In genomic region chr6:123529843-123530242, GRCh38 we compare ENCODE assay signal across 15 cellular contexts.
DNase-seq lines count a peak whose midpoint lies in the region; ATAC-seq and TF ChIP-seq lines count a peak whose summit lies in the region.
"Had no signal": no experiment of that assay in that cellular context is flagged by ENCODE, and none has a peak within 500 bp of the region (broad histone marks: within the 10 kb centered on the region; RNA-seq: fewer than 3 reads in every experiment).

No MANE protein-coding gene starts in this region.

- no peak overlapping the region for H4K8ac ChIP-seq in H9 (replicated peaks; ENCODE audit: insufficient read length, low read depth, low read length)

- no peak overlapping the region for H3K4me2 ChIP-seq in GM23338
- H3K4me2 ChIP-seq in H9 (ENCODE audit: insufficient read depth, insufficient read length, low read length) = no peak overlapping the region

- H3K36me3 Mint-ChIP-seq in GM23338 (ENCODE audit: low read depth) = no peaks in the 10 kb centered on the region; the same call in 2 of the 3 replicates
- H3K36me3 Mint-ChIP-seq in H9 (ENCODE audit: insufficient read depth in 1 of 3, low read depth in 3 of 3) = no peaks in the 10 kb centered on the region
- H3K36me3 Mint-ChIP-seq in naive thymus-derived CD8-positive, alpha-beta T cell = no peaks in the 10 kb centered on the region
- H3K36me3 Mint-ChIP-seq: CD4-positive, CD25-positive, alpha-beta regulatory T cell; memory B cell; T-cell had no signal

- no peak overlapping the region for H3K18ac ChIP-seq in H9 (ENCODE audit: insufficient read length, low read depth, low read length)

- H3K4me1 ChIP-seq in GM23338 (ENCODE audit: insufficient read depth) (no peaks in the 10 kb centered on the region), H9 (ENCODE audit: insufficient read depth, low read length) (no peaks in the 10 kb centered on the region)
- H3K4me1 ChIP-seq: esophagus muscularis mucosa had no signal

- H3K27ac Mint-ChIP-seq in GM23338 (peak overlapping the region; percentile 88), H9 (0 out of 7 replicates have a peak overlapping the region, but pooled peaks of 1 of the 3 experiments have one; percentile 73)
- H3K27ac Mint-ChIP-seq in naive thymus-derived CD8-positive, alpha-beta T cell = no peak overlapping the region
- H3K27ac Mint-ChIP-seq: CD4-positive, CD25-positive, alpha-beta regulatory T cell; memory B cell; T-cell had no signal

- H4K5ac ChIP-seq in H9 (ENCODE audit: insufficient read length, low read depth, low read length) = no peak overlapping the region

- H3K4me3 Mint-ChIP-seq in GM23338 (no peak overlapping the region), H9 (no peak overlapping the region)
- no peak overlapping the region for H3K4me3 Mint-ChIP-seq in naive thymus-derived CD8-positive, alpha-beta T cell
- H3K4me3 Mint-ChIP-seq: CD4-positive, CD25-positive, alpha-beta regulatory T cell; memory B cell; T-cell had no signal

- no peak overlapping the region for H2BK5ac ChIP-seq in H9 (ENCODE audit: insufficient read length, low read length)

- H3K27me3 ChIP-seq in GM23338 (ENCODE audit: insufficient read depth) (no peaks in the 10 kb centered on the region), H9 (ENCODE audit: insufficient read depth, low read length) (no peaks in the 10 kb centered on the region)
- H3K27me3 ChIP-seq: esophagus muscularis mucosa had no signal

- no peaks in the 10 kb centered on the region for H3K79me1 ChIP-seq in H9 (ENCODE audit: insufficient read depth, low read depth, low read length, poor library complexity, severe bottlenecking)

- POLR2A ChIA-PET in naive thymus-derived CD8-positive, alpha-beta T cell (lab: Charles Lee) = no interaction called here

- H3K4ac ChIP-seq in H9 (ENCODE audit: low read depth, low read length) = no peak overlapping the region

- no peak overlapping the region for H2BK12ac ChIP-seq in H9 (ENCODE audit: insufficient read length, low read depth, low read length)

- ATAC-seq in GM23338 = no peak
- ATAC-seq in naive thymus-derived CD8-positive, alpha-beta T cell = no peak
- ATAC-seq: T-cell had no signal

- H3K27ac ChIP-seq in GM23338 (ENCODE audit: low read depth) = no peak overlapping the region
- no peak overlapping the region for H3K27ac ChIP-seq in H9 (ENCODE audit: insufficient read length, low read depth, low read length)
- H3K27ac ChIP-seq: esophagus muscularis mucosa, GM23248 had no signal

- no CpG with 5 or more reads among the region's 1 CpG for WGBS in H9 (ENCODE audit: extremely low coverage, insufficient read length, low lambda C conversion rate)

- H3K9me3 ChIP-seq in H9 (ENCODE audit: control insufficient read depth, low read depth, low read length) = no peaks in the 10 kb centered on the region
- H3K9me3 ChIP-seq: esophagus muscularis mucosa had no signal

- H4K20me1 ChIP-seq in GM23338 (replicated peaks; ENCODE audit: insufficient read depth) (no peaks in the 10 kb centered on the region), H9 (ENCODE audit: control insufficient read depth, insufficient read depth, insufficient read length) (no peaks in the 10 kb centered on the region)

- no peaks in the 10 kb centered on the region for H3K4me1 Mint-ChIP-seq in GM23338
- no peaks in the 10 kb centered on the region for H3K4me1 Mint-ChIP-seq in H9
- H3K4me1 Mint-ChIP-seq in naive thymus-derived CD8-positive, alpha-beta T cell = no peaks in the 10 kb centered on the region
- H3K4me1 Mint-ChIP-seq: CD4-positive, CD25-positive, alpha-beta regulatory T cell; memory B cell; T-cell had no signal

- no peaks in the 10 kb centered on the region for H3F3A ChIP-seq in GM23338 (replicated peaks; ENCODE audit: low read depth)

- no peak overlapping the region for H3K14ac ChIP-seq in H9 (ENCODE audit: insufficient read depth, low read length)

- H3K9me3 Mint-ChIP-seq in GM23338 (no peaks in the 10 kb centered on the region), H9 (no peaks in the 10 kb centered on the region)
- H3K9me3 Mint-ChIP-seq in naive thymus-derived CD8-positive, alpha-beta T cell = peaks cover 0 to 15% (median 2%) of the 10 kb centered on the region in 9 donors

- H3K56ac ChIP-seq in H9 (ENCODE audit: insufficient read length, low read depth, low read length) = no peak overlapping the region

- no peaks in the 10 kb centered on the region for H3K23me2 ChIP-seq in H9 (ENCODE audit: insufficient read length, low read depth, low read length, poor library complexity, severe bottlenecking)

- no peak overlapping the region for H3K9ac ChIP-seq in H9 (ENCODE audit: extremely low read depth, insufficient read length, low read length)
- H3K9ac ChIP-seq: GM23248 had no signal

- no peak overlapping the region for H3K4me3 ChIP-seq in GM23338
- H3K4me3 ChIP-seq: esophagus muscularis mucosa, GM23248 had no signal

- DNase-seq in DMS53 treated with DMSO at 0.1 percent for 48 hours (lab: John Stamatoyannopoulos, UW; ENCODE audit: unreplicated experiment) (peak; percentile 41), GM23338 (ENCODE audit: low spot score) (no peak), RKO (ENCODE audit: low spot score) (peak; percentile 28), islet precursor cell (peak; percentile 63), H9 (no peak), NCI-H1436 treated with DMSO at 0.1 percent for 48 hours (lab: John Stamatoyannopoulos, UW) (no peak), germinal center (ENCODE audit: low spot score) (no peak)
- DNase-seq in naive thymus-derived CD8-positive, alpha-beta T cell = no peak
- DNase-seq: CD4-positive, CD25-positive, alpha-beta regulatory T cell; GM23248; NCI-H2171 treated with DMSO at 0.1 percent for 48 hours; nucleus accumbens; T-cell had no signal

- H3K27me3 Mint-ChIP-seq in GM23338 (ENCODE audit: insufficient read depth, low read depth, poor library complexity) (no peaks in the 10 kb centered on the region), H9 (ENCODE audit: low read depth) (no peaks in the 10 kb centered on the region)
- no peaks in the 10 kb centered on the region for H3K27me3 Mint-ChIP-seq in naive thymus-derived CD8-positive, alpha-beta T cell
- H3K27me3 Mint-ChIP-seq: CD4-positive, CD25-positive, alpha-beta regulatory T cell; memory B cell; T-cell had no signal

- H2AK5ac ChIP-seq in H9 (ENCODE audit: insufficient read length, low read length) = no peak overlapping the region

- H3K79me2 ChIP-seq in GM23338 (replicated peaks; ENCODE audit: insufficient read depth) = no peaks in the 10 kb centered on the region
- no peaks in the 10 kb centered on the region for H3K79me2 ChIP-seq in H9 (ENCODE audit: insufficient read depth, low read length)

- H3K23ac ChIP-seq in H9 (ENCODE audit: insufficient read length, low read depth, low read length) = no peak overlapping the region

- H4K91ac ChIP-seq in H9 (ENCODE audit: insufficient read length, low read depth, low read length) = no peak overlapping the region

- no peak overlapping the region for H3T11ph ChIP-seq in H9 (ENCODE audit: low read length)

- H3K36me3 ChIP-seq in GM23338 (ENCODE audit: insufficient read depth) = no peaks in the 10 kb centered on the region
- H3K36me3 ChIP-seq: esophagus muscularis mucosa had no signal

- TF ChIP-seq CTCF in GM23338 (conservative IDR thresholded peaks at IDR 0.05; ENCODE audit: low read depth in 2 of 2) (no peak), H9 (conservative IDR thresholded peaks at IDR 0.05) (no peak)

- H2BK15ac ChIP-seq in H9 (ENCODE audit: low read depth, low read length) = no peak overlapping the region

- no peaks in the 10 kb centered on the region for H3K9me2 ChIP-seq in GM23338 (ENCODE audit: insufficient read depth)

- no peak overlapping the region for H2BK20ac ChIP-seq in H9 (ENCODE audit: low read depth, low read length, poor library complexity, severe bottlenecking)

- H2AFZ ChIP-seq in GM23338 (no peak overlapping the region), H9 (ENCODE audit: low read length) (no peak overlapping the region)
- H2AFZ ChIP-seq: GM23248 had no signal

- H2BK120ac ChIP-seq in H9 (ENCODE audit: low read depth, low read length, poor library complexity, severe bottlenecking) = no peak overlapping the region

TF ChIP-seq in GM23338, 12 proteins besides CTCF, POLR2A, EP300 and RAD21 (continues in another document):
- TF ChIP-seq ETS1 (IDR thresholded peaks at IDR 0.05) = no peak
- no peak for TF ChIP-seq ZNF114 (CRISPR knock-in tag; IDR thresholded peaks at IDR 0.05)
- TF ChIP-seq EZH2 (IDR thresholded peaks at IDR 0.05; ENCODE audit: low read depth, unreplicated experiment) = no peak
- TF ChIP-seq POLR2AphosphoS5 (IDR thresholded peaks at IDR 0.05; ENCODE audit: low read depth) = no peak
- no peak for TF ChIP-seq STAT1 (IDR thresholded peaks at IDR 0.05; ENCODE audit: unreplicated experiment)
- no peak for TF ChIP-seq JUNB (IDR thresholded peaks at IDR 0.05; ENCODE audit: unreplicated experiment)
- TF ChIP-seq CREB1 (CRISPR knock-in tag; IDR thresholded peaks at IDR 0.05; ENCODE audit: low read depth) = no peak
- TF ChIP-seq NANOG (IDR thresholded peaks at IDR 0.05; ENCODE audit: borderline replicate concordance) = no peak

Comparison
In these comparisons a context has a peak if more than half of its experiments do, and no peak if none do; other contexts are left out.
1. DNase-seq: peak in DMS53 treated with DMSO at 0.1 percent for 48 hours (single experiment), RKO (single experiment) and islet precursor cell (single experiment); none in GM23338 (single experiment), H9 (single experiment), NCI-H1436 treated with DMSO at 0.1 percent for 48 hours (single experiment), germinal center (single experiment) and naive thymus-derived CD8-positive, alpha-beta T cell (0 of 10).